Comparison of ENCODE assay signal across 17 cellular contexts in the genomic region with DNA sequence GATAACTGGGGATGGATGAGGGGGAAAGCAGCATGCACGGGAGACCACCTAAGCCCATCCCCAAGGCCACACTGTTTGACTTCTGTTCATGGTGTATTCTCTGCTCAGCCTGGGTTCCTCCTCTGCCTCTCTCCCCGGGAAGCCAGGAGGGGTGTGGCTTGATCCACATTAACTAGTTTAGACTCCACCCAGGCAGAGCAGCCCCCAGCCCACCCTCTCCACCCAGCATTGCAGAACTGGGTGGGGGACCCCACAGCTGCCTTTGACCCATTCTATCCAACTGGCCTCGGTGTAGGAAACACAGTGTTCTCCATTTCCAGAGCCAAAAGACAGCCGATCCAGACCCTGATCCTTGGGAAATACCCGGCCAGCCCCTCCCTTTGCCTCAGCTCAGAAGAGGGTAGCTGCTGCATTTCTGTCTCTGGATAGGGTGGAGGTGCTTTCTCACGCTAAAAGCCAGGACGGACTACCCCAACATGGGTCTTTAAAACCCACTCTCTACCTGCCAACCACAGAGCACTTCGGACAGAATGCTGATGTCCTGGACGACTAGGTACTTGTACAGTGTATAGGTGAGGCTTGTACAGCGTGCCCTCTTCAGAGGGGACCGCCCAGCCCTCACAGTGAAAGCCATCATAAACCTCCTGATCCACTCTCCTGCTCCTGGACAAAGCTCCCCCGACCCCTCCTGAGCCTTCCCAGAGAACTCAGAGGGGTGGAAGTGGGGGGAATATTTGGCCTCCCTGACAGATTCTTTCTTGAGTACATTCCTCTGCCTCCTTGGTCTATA. TPM values are rescaled to one million over a fixed set of nuclear protein-coding genes. Genes with fewer than 3 reads are reported as not detected.
DNase-seq lines count a peak whose midpoint lies in the region; FAIRE-seq and TF ChIP-seq lines count a peak whose summit lies in the region.
"Had no signal": no experiment of that assay in that cellular context is flagged by ENCODE, and none has a peak within 500 bp of the region (broad histone marks: within the 10 kb centered on the region; RNA-seq: fewer than 3 reads in every experiment).

No MANE protein-coding gene starts in this region.

- H3K4me3 ChIP-seq in HEK293 (ENCODE audit: low read depth, low read length) (no peak overlapping the region), kidney (ENCODE audit: low read length in 2 of 2) (no peak overlapping the region), stomach (no peak overlapping the region)
- H3K4me3 ChIP-seq: SK-N-MC, transverse colon had no signal

- no peak overlapping the region for H3K9ac ChIP-seq in kidney (ENCODE audit: low read length in 2 of 2)

- DNase-seq in kidney (peak; percentile 72), stomach (no peak), GOT3 (lab: John Stamatoyannopoulos, UW) (no peak), endothelial cell (ENCODE audit: low spot score) (no peak), immature natural killer cell (no peak), epidermal melanocyte (ENCODE audit: insufficient read length, low spot score) (no peak)
- DNase-seq: DMS153, natural killer cell, NCI-H2171 treated with DMSO at 0.1 percent for 48 hours, small intestine, transverse colon had no signal

- no peak for TF ChIP-seq EP300 in stomach (IDR thresholded peaks at IDR 0.05)

- H3K36me3 Mint-ChIP-seq in endothelial cell (ENCODE audit: low read depth, unreplicated experiment) (peaks cover 35% of the 10 kb centered on the region), immature natural killer cell (peaks cover 6 to 36% (median 10%) of the 10 kb centered on the region in 3 donors)

- H3K27ac Mint-ChIP-seq in endothelial cell (ENCODE audit: unreplicated experiment) (no peak overlapping the region), immature natural killer cell (no peak overlapping the region)

- no peaks in the 10 kb centered on the region for H3K9me3 ChIP-seq in HEK293 (ENCODE audit: control insufficient read depth, insufficient read depth, low read depth, low read length)
- H3K9me3 ChIP-seq in kidney (ENCODE audit: control insufficient read depth in 1 of 2, low read length in 2 of 2), result no peaks in the 10 kb centered on the region
- H3K9me3 ChIP-seq in stomach, result no peaks in the 10 kb centered on the region
- H3K9me3 ChIP-seq: transverse colon had no signal

- POLR2A ChIA-PET in HEK293 (lab: Yijun Ruan, JAX), result interaction anchor here (1.5 to 1.8 kb wide), 2 partner anchors 9 to 29 kb away, joined by 4 to 5 read pairs; a partner anchor contains a TSS

- H3K4me1 ChIP-seq in HEK293 (ENCODE audit: control insufficient read depth, insufficient read depth, low read length), result 0 out of 2 replicates have a peak, but pooled peaks cover 2% of the 10 kb centered on the region
- peaks cover 0 to 23% of the 10 kb centered on the region in 2 donors for H3K4me1 ChIP-seq in kidney (ENCODE audit: control insufficient read depth in 1 of 2, insufficient read depth in 1 of 2, low read depth in 1 of 2, low read length in 2 of 2)
- peaks cover 45 to 86% (median 67%) of the 10 kb centered on the region in 4 donors for H3K4me1 ChIP-seq in stomach

- TF ChIP-seq POLR2A in stomach (IDR thresholded peaks at IDR 0.05), result no peak

- CTCF ChIA-PET in HEK293 (lab: Yijun Ruan, JAX), result interaction anchor here (0.7 to 11.5 kb wide), 3 partner anchors 11 to 348 kb away, joined by 3 to 264 read pairs (median 3); a partner anchor contains a TSS

- 64 to 78% (median 74%) methylated on average over 7 to 12 of the region's 12 CpGs for WGBS in stomach, 5 donors

- TF ChIP-seq CTCF in HEK293 (tag by site-specific recombination; IDR thresholded peaks at IDR 0.05), result no peak
- no peak for TF ChIP-seq CTCF in kidney (IDR thresholded peaks at IDR 0.05; ENCODE audit: borderline replicate concordance, extremely low read depth, insufficient read depth)
- TF ChIP-seq CTCF in stomach (IDR thresholded peaks at IDR 0.05), result no peak
- TF ChIP-seq CTCF in endothelial cell (IDR thresholded peaks at IDR 0.05; ENCODE audit: unreplicated experiment), result no peak

- no peak overlapping the region for H3K27ac ChIP-seq in HEK293 (ENCODE audit: extremely low read depth, low read depth, low read length)
- peak overlapping the region; percentile 3 for H3K27ac ChIP-seq in cingulate gyrus (ENCODE audit: low read depth, low read length)
- H3K27ac ChIP-seq in kidney (ENCODE audit: low read depth in 2 of 2, low read length in 2 of 2), result no peak overlapping the region
- peak overlapping the region in 4 of 5 donors; percentile 17 to 81 (median 50) for H3K27ac ChIP-seq in stomach
- H3K27ac ChIP-seq: SK-N-MC had no signal

- peaks cover 46% of the 10 kb centered on the region for H3K4me1 Mint-ChIP-seq in endothelial cell (ENCODE audit: unreplicated experiment)
- H3K4me1 Mint-ChIP-seq in immature natural killer cell, result peaks cover 11 to 13% of the 10 kb centered on the region in 2 donors

- no peak for FAIRE-seq in kidney (lab: Jason Lieb, UNC)
- FAIRE-seq: small intestine had no signal

- H3K27me3 Mint-ChIP-seq in endothelial cell (ENCODE audit: unreplicated experiment) (peaks cover 19% of the 10 kb centered on the region), immature natural killer cell (ENCODE audit: low read depth in 3 of 3) (peaks cover 0 to 2% (median 0%) of the 10 kb centered on the region in 3 donors)
- H3K27me3 Mint-ChIP-seq: activated naive CD4-positive, alpha-beta T cell treated with anti-CD3 and anti-CD28 coated beads, Interleukin-2, amount 50 U/mL, for 24 hours had no signal

- H3K36me3 ChIP-seq in HEK293 (ENCODE audit: control insufficient read depth in 2 of 2, insufficient read depth in 1 of 2, low read length in 2 of 2) (peaks cover 0 to 50% of the 10 kb centered on the region in 2 experiments; a peak in 2 of 3 replicates), kidney (ENCODE audit: control insufficient read depth in 1 of 2, insufficient read depth in 2 of 2, low read length in 2 of 2) (peaks cover 7 to 14% of the 10 kb centered on the region in 2 donors), stomach (peaks cover 26 to 97% (median 93%) of the 10 kb centered on the region in 4 donors)

- H3K9me3 Mint-ChIP-seq in endothelial cell (ENCODE audit: unreplicated experiment) (no peaks in the 10 kb centered on the region), immature natural killer cell (no peaks in the 10 kb centered on the region)
- H3K9me3 Mint-ChIP-seq: activated naive CD4-positive, alpha-beta T cell treated with anti-CD3 and anti-CD28 coated beads, Interleukin-2, amount 50 U/mL, for 24 hours; natural killer cell had no signal

- intact Hi-C loops in kidney (cut with DNase I), result loop anchor here (10.0 kb wide), 1 partner anchor 125 kb away; no protein-coding TSS in a partner anchor
- intact Hi-C loops in stomach (cut with DNase I; ENCODE audit: low total_unique reads), result loop anchor here (5.0 kb wide), 2 partner anchors 32 to 127 kb away; a partner anchor contains a TSS

- no peaks in the 10 kb centered on the region for H3K27me3 ChIP-seq in stomach
- H3K27me3 ChIP-seq: transverse colon had no signal

- H3K4me3 Mint-ChIP-seq in endothelial cell (ENCODE audit: unreplicated experiment), result no peak overlapping the region
- H3K4me3 Mint-ChIP-seq in immature natural killer cell, result no peak overlapping the region
- H3K4me3 Mint-ChIP-seq: activated naive CD4-positive, alpha-beta T cell treated with anti-CD3 and anti-CD28 coated beads, Interleukin-2, amount 50 U/mL, for 24 hours; natural killer cell had no signal

TF ChIP-seq in HEK293, 187 proteins besides CTCF, POLR2A, EP300 and RAD21:
- no peak for TF ChIP-seq ZNF404 (tag by site-specific recombination; IDR thresholded peaks at IDR 0.05)
- TF ChIP-seq IKZF3 (tag by site-specific recombination; IDR thresholded peaks at IDR 0.05), result no peak
- TF ChIP-seq ZNF843 (tag by site-specific recombination; IDR thresholded peaks at IDR 0.05), result no peak
- TF ChIP-seq, protein P1, sequence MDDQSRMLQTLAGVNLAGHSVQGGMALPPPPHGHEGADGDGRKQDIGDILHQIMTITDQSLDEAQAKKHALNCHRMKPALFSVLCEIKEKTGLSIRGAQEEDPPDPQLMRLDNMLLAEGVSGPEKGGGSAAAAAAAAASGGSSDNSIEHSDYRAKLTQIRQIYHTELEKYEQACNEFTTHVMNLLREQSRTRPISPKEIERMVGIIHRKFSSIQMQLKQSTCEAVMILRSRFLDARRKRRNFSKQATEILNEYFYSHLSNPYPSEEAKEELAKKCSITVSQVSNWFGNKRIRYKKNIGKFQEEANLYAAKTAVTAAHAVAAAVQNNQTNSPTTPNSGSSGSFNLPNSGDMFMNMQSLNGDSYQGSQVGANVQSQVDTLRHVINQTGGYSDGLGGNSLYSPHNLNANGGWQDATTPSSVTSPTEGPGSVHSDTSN (CRISPR knock-in tag; IDR thresholded peaks at IDR 0.05), result no peak
- TF ChIP-seq ZNF792 (tag by site-specific recombination; IDR thresholded peaks at IDR 0.05), result no peak
- peak; percentile 92 for TF ChIP-seq KLF1 (tag by site-specific recombination; IDR thresholded peaks at IDR 0.05)

RNA-seq across cellular contexts. Expression of a gene that starts 9.4 kb away (rescaled TPM):
- total RNA-seq in kidney (72.3 TPM), stomach (10 to 100 TPM; 17.8 to 99.8 (median 50.9) TPM), endothelial cell (ENCODE audit: unreplicated experiment) (10.5 TPM)
- polyA plus RNA-seq in kidney (ENCODE audit: insufficient read depth, low read depth, low replicate concordance) (40.0 TPM), stomach (10 to 100 TPM; 26.3 to 30.5 (median 29.8) TPM), immature natural killer cell (10 to 100 TPM; 35.6 to 70.4 (median 59.6) TPM)

RNA-seq across cellular contexts. Expression of a gene that starts 20.0 kb away (rescaled TPM):
- total RNA-seq in kidney (179 TPM), stomach (100 to 1,000 TPM in 2 of 5 donors, 10 to 100 TPM in 3; 38.5 to 164 (median 44.2) TPM), endothelial cell (ENCODE audit: unreplicated experiment) (112 TPM)
- polyA plus RNA-seq in kidney (ENCODE audit: insufficient read depth, low read depth, low replicate concordance) (90.1 TPM), stomach (100 to 1,000 TPM in 1 of 3 donors, 10 to 100 TPM in 2; 71.0 to 104 (median 76.5) TPM), immature natural killer cell (not detected)

RNA-seq across cellular contexts. Expression of a gene that starts 27.7 kb away (rescaled TPM):
- total RNA-seq in kidney (203 TPM), stomach (100 to 1,000 TPM in 2 of 5 donors, 10 to 100 TPM in 3; 22.6 to 388 (median 95.1) TPM), endothelial cell (ENCODE audit: unreplicated experiment) (21.1 TPM)
- polyA plus RNA-seq in kidney (ENCODE audit: insufficient read depth, low read depth, low replicate concordance) (57.3 TPM), stomach (100 to 1,000 TPM in 1 of 3 donors, 10 to 100 TPM in 2; 30.6 to 124 (median 54.7) TPM), immature natural killer cell (1 to 10 TPM in 1 of 3 donors, under 1 TPM in 1, not detected in 1; 0.69 to 2.1 TPM)

RNA-seq across cellular contexts. Expression of a gene that starts 33.5 kb away (rescaled TPM):
- total RNA-seq in kidney, result 0.19 TPM
- 0.26 TPM for polyA plus RNA-seq in kidney (ENCODE audit: insufficient read depth, low read depth, low replicate concordance)
- total RNA-seq in stomach, result under 1 TPM in 1 of 5 donors, not detected in 4; 0.92 TPM
- polyA plus RNA-seq in stomach, result under 1 TPM in 1 of 3 donors, not detected in 2; 0.28 TPM
- not detected for total RNA-seq in endothelial cell (ENCODE audit: unreplicated experiment)
- not detected for polyA plus RNA-seq in immature natural killer cell
- total RNA-seq: dermis microvascular lymphatic vessel endothelial cell, kidney epithelial cell, natural killer cell had no signal

Comparison
In these comparisons a context has a peak if more than half of its experiments do, and no peak if none do; other contexts are left out.
1. H3K27ac ChIP-seq: peak in cingulate gyrus (single experiment) and stomach (4 of 5); none in HEK293 (single experiment) and kidney (0 of 2).